ENCODE assay signal across 8 cellular contexts in genomic region chr11:61160487-61161189, GRCh38. TPM values are rescaled to one million over a fixed set of nuclear protein-coding genes. Genes with fewer than 3 reads are reported as not detected.
A peak's percentile ranks its signal among the peaks of the same experiment; 100 is the strongest.
DNase-seq lines count a peak whose midpoint lies in the region; ATAC-seq, FAIRE-seq and TF ChIP-seq lines count a peak whose summit lies in the region.

No MANE protein-coding gene starts in this region.

- DNase-seq in CD1c-positive myeloid dendritic cell (ENCODE audit: extremely low spot score): peak; percentile 35
- DNase-seq in HL-60 (ENCODE audit: low read depth in 1 of 2, low spot score in 1 of 2): no peak
- DNase-seq in astrocyte of the hippocampus (ENCODE audit: low read depth, low spot score): peak; percentile 25
- DNase-seq in right lobe of liver: no peak
- no peak for DNase-seq in transverse colon
- no peak for DNase-seq in GM12892 (ENCODE audit: insufficient read length)
- no peak for DNase-seq in T-helper 9 cell
- DNase-seq in SK-N-DZ (ENCODE audit: low spot score): no peak

- H3K4me1 ChIP-seq in right lobe of liver (peaks cover 0 to 9% (median 4%) of the 10 kb centered on the region in 4 donors), transverse colon (peaks cover 5 to 64% (median 48%) of the 10 kb centered on the region in 4 donors)

- H3K4me3 ChIP-seq in HL-60 (replicated peaks; ENCODE audit: insufficient read depth, low read length): peak overlapping the region; percentile 57
- H3K4me3 ChIP-seq in right lobe of liver: peak overlapping the region; percentile 63 to 95 (median 86)
- H3K4me3 ChIP-seq in transverse colon: peak overlapping the region; percentile 55 to 94 (median 84)

- H3K27me3 ChIP-seq in HL-60 (ENCODE audit: insufficient read depth, poor library complexity, severe bottlenecking) (no peaks in the 10 kb centered on the region), right lobe of liver (no peaks in the 10 kb centered on the region), transverse colon (no peaks in the 10 kb centered on the region)

- ATAC-seq in right lobe of liver: peak in 1 of 4 donors; percentile 13

- TF ChIP-seq POLR2A in right lobe of liver (IDR thresholded peaks at IDR 0.05) (no peak), transverse colon (IDR thresholded peaks at IDR 0.05) (no peak), GM12892 (IDR thresholded peaks at IDR 0.05; ENCODE audit: low read depth, low read length) (no peak; the same call in 1 of the 2 replicates)

- H3K36me3 ChIP-seq in right lobe of liver (no peaks in the 10 kb centered on the region), transverse colon (no peaks in the 10 kb centered on the region)

- TF ChIP-seq CTCF in HL-60 (IDR thresholded peaks at IDR 0.05; ENCODE audit: insufficient read depth, low read length) (no peak), right lobe of liver (IDR thresholded peaks at IDR 0.05) (no peak), transverse colon (IDR thresholded peaks at IDR 0.05) (no peak)

- intact Hi-C loops in right lobe of liver (cut with DNase I): no loop called here
- intact Hi-C loops in transverse colon (cut with DNase I; ENCODE audit: low total_unique reads): no loop called here

- FAIRE-seq in GM12892 (lab: Jason Lieb, UNC): no peak

- in situ Hi-C loops in transverse colon (cut with MboI; ENCODE audit: low pct_ligation_motif_present in 1 of 4, low pct_unique_long_range_greater_than_20kb in 1 of 4, low sequenced_read_pairs in 3 of 4): no loop called here

- TF ChIP-seq EP300 in transverse colon (IDR thresholded peaks at IDR 0.05; ENCODE audit: low read depth): no peak

- WGBS in right lobe of liver (ENCODE audit: insufficient coverage, low coverage, low lambda C conversion rate, missing lambda C conversion rate): 23% methylated on average over 14 of the region's 25 CpGs
- WGBS in transverse colon (ENCODE audit: low coverage in 1 of 2), 2 donors: 15% methylated on average over 15 of the region's 25 CpGs; no CpG with 5 or more reads in 1 of the 2 donors

- no peaks in the 10 kb centered on the region for H3K9me3 ChIP-seq in right lobe of liver
- H3K9me3 ChIP-seq in transverse colon: no peaks in the 10 kb centered on the region

- H3K27ac ChIP-seq in HL-60 (replicated peaks) (peak overlapping the region; percentile 62), right lobe of liver (peak overlapping the region; percentile 87 to 93 (median 89)), transverse colon (peak overlapping the region; percentile 89 to 98 (median 97))

RNA-seq across cellular contexts. Expression of gene VPS37C, which starts 0.6 kb away (rescaled TPM):
- total RNA-seq in right lobe of liver: 1 to 10 TPM; 4.6 to 7.6 (median 6.0) TPM
- 10 to 100 TPM in 3 of 4 donors, 1 to 10 TPM in 1; 8.6 to 23.3 (median 20.5) TPM for total RNA-seq in transverse colon
- 6.6 TPM for polyA plus RNA-seq in GM12892 (2012; ENCODE audit: missing spikeins)
- 14.1 and 15.1 TPM in 2 replicates for polyA plus RNA-seq in SK-N-DZ (2014; cell fraction: cytosol; rRNA removed)
- 16.6 and 16.7 TPM in 2 replicates for polyA plus RNA-seq in SK-N-DZ (2014; cell fraction: nucleus; rRNA removed)

RNA-seq across cellular contexts. Expression of gene PGA3, which starts 42.7 kb away (rescaled TPM):
- total RNA-seq in right lobe of liver (under 1 TPM in 3 of 6 experiments, not detected in 3; 0.15 to 0.55 (median 0.23) TPM), transverse colon (10 to 100 TPM in 1 of 4 donors, 1 to 10 TPM in 1, not detected in 2; 1.5 to 20.1 TPM)
- polyA plus RNA-seq in GM12892 (2012; ENCODE audit: missing spikeins): 0.38 TPM
- polyA plus RNA-seq in SK-N-DZ (2014; cell fraction: cytosol; rRNA removed): not detected in 2 replicates
- not detected in 2 replicates for polyA plus RNA-seq in SK-N-DZ (2014; cell fraction: nucleus; rRNA removed)

RNA-seq across cellular contexts. Expression of gene CD5, which starts 58.3 kb away (rescaled TPM):
- total RNA-seq in right lobe of liver (under 1 TPM; 0.12 to 0.56 (median 0.35) TPM), transverse colon (1 to 10 TPM in 3 of 4 donors, not detected in 1; 1.6 to 7.5 (median 3.7) TPM)
- polyA plus RNA-seq in GM12892 (2012; ENCODE audit: missing spikeins): 0.15 TPM
- polyA plus RNA-seq in SK-N-DZ (2014; cell fraction: cytosol; rRNA removed): 0.10 TPM in 1 of 2 replicates, not detected in the other
- polyA plus RNA-seq in SK-N-DZ (2014; cell fraction: nucleus; rRNA removed): 0.05 TPM in 1 of 2 replicates, not detected in the other

Comparison
In these comparisons a context has a peak if more than half of its experiments do, and no peak if none do; other contexts are left out.
1. DNase-seq: peak in CD1c-positive myeloid dendritic cell (single experiment) and astrocyte of the hippocampus (single experiment); none in HL-60 (0 of 2), right lobe of liver (0 of 3), transverse colon (single experiment), GM12892 (single experiment), T-helper 9 cell (single experiment) and SK-N-DZ (single experiment).
2. Peak in every context shown above with its lines, with median percentiles within 50 percentile points of each other: H3K27ac ChIP-seq and H3K4me3 ChIP-seq.